ENCODE assay signal across 8 cellular contexts in genomic region chr2:42809876-42810125, GRCh38. TPM values are rescaled to one million over a fixed set of nuclear protein-coding genes. Genes with fewer than 3 reads are reported as not detected.
DNase-seq lines count a peak whose midpoint lies in the region; ATAC-seq and TF ChIP-seq lines count a peak whose summit lies in the region.

No MANE protein-coding gene starts in this region.

- ATAC-seq in GM18517 (IDR thresholded peaks at IDR 0.05; ENCODE audit: unreplicated experiment) = peak; percentile 46
- peak; percentile 55 for ATAC-seq in HG03571 (IDR thresholded peaks at IDR 0.05; ENCODE audit: unreplicated experiment)
- ATAC-seq in effector memory CD8-positive, alpha-beta T cell (replicated peaks) = peak; percentile 44
- no peak for ATAC-seq in GM21390 (IDR thresholded peaks at IDR 0.05; ENCODE audit: unreplicated experiment)

- TF ChIP-seq CTCF in tibial artery (IDR thresholded peaks at IDR 0.05) = peak in 1 of 2 experiments; percentile 48

- H3K9me3 ChIP-seq in BLaER1 treated with 17β-estradiol and CSF1 and Interleukin-3, amounts not matched to agents 10 nM and 100 nM (replicated peaks in 1 of 11) = peaks cover 14 to 15% (median 15%) of the 10 kb centered on the region in 11 experiments
- H3K9me3 ChIP-seq in mesodermal cell (ENCODE audit: control insufficient read depth, low read length) (peaks cover 6% of the 10 kb centered on the region), tibial artery (no peaks in the 10 kb centered on the region)

- 0% methylated on average over 5 to 19 of the region's 31 CpGs for WGBS in mesodermal cell (ENCODE audit: insufficient coverage in 2 of 2), 2 experiments

- intact Hi-C loops in tibial artery (cut with DNase I; ENCODE audit: low total_unique reads) = no loop called here

- H3K4me1 Mint-ChIP-seq in effector memory CD8-positive, alpha-beta T cell (ENCODE audit: low read depth in 2 of 2) = peaks cover 16 to 18% of the 10 kb centered on the region in 2 donors

- peak overlapping the region; percentile 93 to 99 (median 96) for H3K9ac ChIP-seq in BLaER1 treated with 17β-estradiol and CSF1 and Interleukin-3, amounts not matched to agents 10 nM and 100 nM

- no peaks in the 10 kb centered on the region for H3K27me3 ChIP-seq in BLaER1 treated with 17β-estradiol and CSF1 and Interleukin-3, amounts not matched to agents 10 nM and 100 nM
- H3K27me3 ChIP-seq in tibial artery = no peaks in the 10 kb centered on the region

- peak overlapping the region; percentile 99 for H3K27ac Mint-ChIP-seq in effector memory CD8-positive, alpha-beta T cell

- H3K27ac ChIP-seq in BLaER1 treated with 17β-estradiol and CSF1 and Interleukin-3, amounts not matched to agents 10 nM and 100 nM = peak overlapping the region; percentile 93 to 99 (median 97)
- H3K27ac ChIP-seq in mesodermal cell (ENCODE audit: low read depth, low read length, severe bottlenecking) = peak overlapping the region; percentile 97
- H3K27ac ChIP-seq in tibial artery = peak overlapping the region; percentile 96 to 99

- peak overlapping the region; percentile 77 to 97 (median 91) for H3K4me2 ChIP-seq in BLaER1 treated with 17β-estradiol and CSF1 and Interleukin-3, amounts not matched to agents 10 nM and 100 nM

- no peaks in the 10 kb centered on the region for H3K36me3 ChIP-seq in BLaER1 treated with 17β-estradiol and CSF1 and Interleukin-3, amounts not matched to agents 10 nM and 100 nM
- no peaks in the 10 kb centered on the region for H3K36me3 ChIP-seq in mesodermal cell (ENCODE audit: control insufficient read depth, insufficient read depth, low read length)
- no peaks in the 10 kb centered on the region for H3K36me3 ChIP-seq in tibial artery

- peaks cover 29% of the 10 kb centered on the region for H3K36me3 Mint-ChIP-seq in effector memory CD8-positive, alpha-beta T cell (ENCODE audit: insufficient read depth)

- H3K4me3 ChIP-seq in BLaER1 treated with 17β-estradiol and CSF1 and Interleukin-3, amounts not matched to agents 10 nM and 100 nM = peak overlapping the region; percentile 49 to 74 (median 63)
- H3K4me3 ChIP-seq in mesodermal cell (ENCODE audit: extremely low read depth, insufficient read depth, low read length, poor library complexity, severe bottlenecking) (peak overlapping the region; percentile 53), tibial artery (peak overlapping the region; percentile 67 to 75)

- H3K4me1 ChIP-seq in BLaER1 treated with 17β-estradiol and CSF1 and Interleukin-3, amounts not matched to agents 10 nM and 100 nM = peaks cover 21 to 40% (median 25%) of the 10 kb centered on the region in 10 experiments
- H3K4me1 ChIP-seq in mesodermal cell (ENCODE audit: control insufficient read depth, insufficient read depth, low read length, poor library complexity, severe bottlenecking) = no peaks in the 10 kb centered on the region
- H3K4me1 ChIP-seq in tibial artery = peaks cover 0 to 14% (median 11%) of the 10 kb centered on the region in 4 donors

- no peaks in the 10 kb centered on the region for H3K27me3 Mint-ChIP-seq in effector memory CD8-positive, alpha-beta T cell

- H4K20me1 ChIP-seq in BLaER1 treated with 17β-estradiol and CSF1 and Interleukin-3, amounts not matched to agents 10 nM and 100 nM = no peaks in the 10 kb centered on the region

- H3K9me3 Mint-ChIP-seq in effector memory CD8-positive, alpha-beta T cell = no peaks in the 10 kb centered on the region

- H3K4me3 Mint-ChIP-seq in effector memory CD8-positive, alpha-beta T cell = peak overlapping the region; percentile 57 to 72

- DNase-seq in SW480 (ENCODE audit: low spot score) (peak; percentile 86), tibial artery (peak; percentile 86 to 92)
- DNase-seq in effector memory CD8-positive, alpha-beta T cell = peak in 1 of 3 experiments; percentile 61

RNA-seq across cellular contexts. Expression of gene HAAO, which starts 17.4 kb away (rescaled TPM):
- 13.1 TPM for polyA plus RNA-seq in mesodermal cell (2013, experiment 1 of 2)
- polyA plus RNA-seq in mesodermal cell (2013, experiment 2 of 2) = 11.3 TPM

RNA-seq across cellular contexts. Expression of gene OXER1, which starts 45.9 kb away (rescaled TPM):
- polyA plus RNA-seq in mesodermal cell (2013, experiment 1 of 2) = 2.3 TPM
- 1.6 TPM for polyA plus RNA-seq in mesodermal cell (2013, experiment 2 of 2)
